In the genomic region with DNA sequence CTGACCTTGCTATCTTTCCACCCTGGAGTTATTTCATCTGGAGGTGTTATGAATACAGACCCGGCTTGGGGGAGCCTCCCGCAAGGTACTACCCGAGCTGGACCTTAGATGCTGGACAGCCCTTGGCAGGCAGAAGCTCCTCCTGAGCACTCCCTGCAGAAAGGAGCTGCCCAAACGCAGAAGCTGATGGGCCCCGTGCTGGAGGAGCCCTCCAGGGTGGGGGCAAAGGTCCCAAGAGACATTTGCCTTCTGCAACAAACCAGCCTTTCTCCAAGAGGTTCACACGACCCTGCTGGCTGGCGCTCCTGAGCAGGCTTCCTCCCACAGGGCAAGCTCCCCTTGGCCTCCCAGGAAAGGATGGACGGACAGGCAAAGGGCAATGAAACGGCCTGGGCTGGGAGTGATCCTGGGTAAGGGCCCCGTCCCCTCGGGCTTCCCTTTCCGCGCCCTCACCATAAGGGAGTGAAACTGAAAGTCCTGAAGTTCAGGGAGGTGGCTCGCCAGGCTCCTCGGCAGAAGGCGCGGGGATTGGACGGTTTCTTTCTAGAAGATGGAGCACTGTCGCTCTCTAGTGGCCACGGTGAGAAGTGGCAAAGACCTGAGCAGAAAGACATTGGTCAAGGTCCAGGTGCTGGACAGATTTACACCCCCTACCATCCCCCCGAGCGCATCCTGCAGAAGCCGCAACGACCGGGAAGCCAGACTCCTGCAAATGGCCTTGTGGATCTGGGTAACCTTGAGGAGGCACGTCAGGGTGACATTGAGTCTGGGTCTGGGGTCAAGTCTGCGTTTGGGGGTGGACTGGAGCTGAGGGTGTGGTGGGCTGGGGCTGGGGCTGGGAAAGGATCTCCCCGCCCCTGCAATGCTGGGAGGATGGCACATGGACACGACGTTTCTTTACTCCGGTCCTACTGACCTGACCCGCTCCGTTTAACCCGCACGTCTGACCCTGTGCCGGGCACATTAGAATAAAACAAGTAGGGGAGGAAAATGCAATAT, we compare ENCODE assay signal across 1 cellular context.
A peak's percentile ranks its signal among the peaks of the same experiment; 100 is the strongest.
TF ChIP-seq lines count a peak whose summit lies in the region.

No MANE protein-coding gene starts in this region.

TF ChIP-seq in K562, 482 proteins besides CTCF, POLR2A, EP300 and RAD21 (continued from another document):
- TF ChIP-seq, protein P1, sequence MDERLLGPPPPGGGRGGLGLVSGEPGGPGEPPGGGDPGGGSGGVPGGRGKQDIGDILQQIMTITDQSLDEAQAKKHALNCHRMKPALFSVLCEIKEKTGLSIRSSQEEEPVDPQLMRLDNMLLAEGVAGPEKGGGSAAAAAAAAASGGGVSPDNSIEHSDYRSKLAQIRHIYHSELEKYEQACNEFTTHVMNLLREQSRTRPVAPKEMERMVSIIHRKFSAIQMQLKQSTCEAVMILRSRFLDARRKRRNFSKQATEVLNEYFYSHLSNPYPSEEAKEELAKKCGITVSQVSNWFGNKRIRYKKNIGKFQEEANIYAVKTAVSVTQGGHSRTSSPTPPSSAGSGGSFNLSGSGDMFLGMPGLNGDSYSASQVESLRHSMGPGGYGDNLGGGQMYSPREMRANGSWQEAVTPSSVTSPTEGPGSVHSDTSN (CRISPR knock-in tag; IDR thresholded peaks at IDR 0.05; ENCODE audit: low read depth), result no peak
- TF ChIP-seq, protein P1 (tag; conservative IDR thresholded peaks at IDR 0.05; ENCODE audit: low read depth), result peak; percentile 70; the same call in 1 of the 2 replicates
- peak; percentile 83; the same call in 1 of the 2 replicates for TF ChIP-seq CC2D1A (IDR thresholded peaks at IDR 0.05)
- peak in 1 of 2 experiments; percentile 32; a peak in 1 of 4 replicates for TF ChIP-seq SRF (CRISPR knock-in tag; IDR thresholded peaks at IDR 0.05)
- TF ChIP-seq ZNF263 (CRISPR knock-in tag; IDR thresholded peaks at IDR 0.05; ENCODE audit: borderline replicate concordance), result peak; percentile 76
- TF ChIP-seq, protein P2, sequence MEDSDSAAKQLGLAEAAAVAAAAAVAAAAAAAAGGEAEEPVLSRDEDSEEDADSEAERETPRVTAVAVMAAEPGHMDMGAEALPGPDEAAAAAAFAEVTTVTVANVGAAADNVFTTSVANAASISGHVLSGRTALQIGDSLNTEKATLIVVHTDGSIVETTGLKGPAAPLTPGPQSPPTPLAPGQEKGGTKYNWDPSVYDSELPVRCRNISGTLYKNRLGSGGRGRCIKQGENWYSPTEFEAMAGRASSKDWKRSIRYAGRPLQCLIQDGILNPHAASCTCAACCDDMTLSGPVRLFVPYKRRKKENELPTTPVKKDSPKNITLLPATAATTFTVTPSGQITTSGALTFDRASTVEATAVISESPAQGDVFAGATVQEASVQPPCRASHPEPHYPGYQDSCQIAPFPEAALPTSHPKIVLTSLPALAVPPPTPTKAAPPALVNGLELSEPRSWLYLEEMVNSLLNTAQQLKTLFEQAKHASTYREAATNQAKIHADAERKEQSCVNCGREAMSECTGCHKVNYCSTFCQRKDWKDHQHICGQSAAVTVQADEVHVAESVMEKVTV (CRISPR knock-in tag; IDR thresholded peaks at IDR 0.05), result peak; percentile 78
- TF ChIP-seq, protein P3, sequence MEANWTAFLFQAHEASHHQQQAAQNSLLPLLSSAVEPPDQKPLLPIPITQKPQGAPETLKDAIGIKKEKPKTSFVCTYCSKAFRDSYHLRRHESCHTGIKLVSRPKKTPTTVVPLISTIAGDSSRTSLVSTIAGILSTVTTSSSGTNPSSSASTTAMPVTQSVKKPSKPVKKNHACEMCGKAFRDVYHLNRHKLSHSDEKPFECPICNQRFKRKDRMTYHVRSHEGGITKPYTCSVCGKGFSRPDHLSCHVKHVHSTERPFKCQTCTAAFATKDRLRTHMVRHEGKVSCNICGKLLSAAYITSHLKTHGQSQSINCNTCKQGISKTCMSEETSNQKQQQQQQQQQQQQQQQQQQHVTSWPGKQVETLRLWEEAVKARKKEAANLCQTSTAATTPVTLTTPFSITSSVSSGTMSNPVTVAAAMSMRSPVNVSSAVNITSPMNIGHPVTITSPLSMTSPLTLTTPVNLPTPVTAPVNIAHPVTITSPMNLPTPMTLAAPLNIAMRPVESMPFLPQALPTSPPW (CRISPR knock-in tag; IDR thresholded peaks at IDR 0.05), result no peak; the same call in 1 of the 2 replicates
- TF ChIP-seq ESRRA (IDR thresholded peaks at IDR 0.05; ENCODE audit: borderline replicate concordance, low read depth), result peak; percentile 52; the same call in 1 of the 2 replicates
- TF ChIP-seq, protein P4, sequence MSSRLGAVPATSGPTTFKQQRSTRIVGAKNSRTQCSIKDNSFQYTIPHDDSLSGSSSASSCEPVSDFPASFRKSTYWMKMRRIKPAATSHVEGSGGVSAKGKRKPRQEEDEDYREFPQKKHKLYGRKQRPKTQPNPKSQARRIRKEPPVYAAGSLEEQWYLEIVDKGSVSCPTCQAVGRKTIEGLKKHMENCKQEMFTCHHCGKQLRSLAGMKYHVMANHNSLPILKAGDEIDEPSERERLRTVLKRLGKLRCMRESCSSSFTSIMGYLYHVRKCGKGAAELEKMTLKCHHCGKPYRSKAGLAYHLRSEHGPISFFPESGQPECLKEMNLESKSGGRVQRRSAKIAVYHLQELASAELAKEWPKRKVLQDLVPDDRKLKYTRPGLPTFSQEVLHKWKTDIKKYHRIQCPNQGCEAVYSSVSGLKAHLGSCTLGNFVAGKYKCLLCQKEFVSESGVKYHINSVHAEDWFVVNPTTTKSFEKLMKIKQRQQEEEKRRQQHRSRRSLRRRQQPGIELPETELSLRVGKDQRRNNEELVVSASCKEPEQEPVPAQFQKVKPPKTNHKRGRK (tag; IDR thresholded peaks at IDR 0.05), result no peak
- TF ChIP-seq ARID2 (IDR thresholded peaks at IDR 0.05), result 0 out of 2 replicates have a peak, but pooled peaks have one; percentile 37
- peak; percentile 53; the same call in 1 of the 2 replicates for TF ChIP-seq CTBP1 (IDR thresholded peaks at IDR 0.05; ENCODE audit: borderline replicate concordance)
- TF ChIP-seq, protein P5, sequence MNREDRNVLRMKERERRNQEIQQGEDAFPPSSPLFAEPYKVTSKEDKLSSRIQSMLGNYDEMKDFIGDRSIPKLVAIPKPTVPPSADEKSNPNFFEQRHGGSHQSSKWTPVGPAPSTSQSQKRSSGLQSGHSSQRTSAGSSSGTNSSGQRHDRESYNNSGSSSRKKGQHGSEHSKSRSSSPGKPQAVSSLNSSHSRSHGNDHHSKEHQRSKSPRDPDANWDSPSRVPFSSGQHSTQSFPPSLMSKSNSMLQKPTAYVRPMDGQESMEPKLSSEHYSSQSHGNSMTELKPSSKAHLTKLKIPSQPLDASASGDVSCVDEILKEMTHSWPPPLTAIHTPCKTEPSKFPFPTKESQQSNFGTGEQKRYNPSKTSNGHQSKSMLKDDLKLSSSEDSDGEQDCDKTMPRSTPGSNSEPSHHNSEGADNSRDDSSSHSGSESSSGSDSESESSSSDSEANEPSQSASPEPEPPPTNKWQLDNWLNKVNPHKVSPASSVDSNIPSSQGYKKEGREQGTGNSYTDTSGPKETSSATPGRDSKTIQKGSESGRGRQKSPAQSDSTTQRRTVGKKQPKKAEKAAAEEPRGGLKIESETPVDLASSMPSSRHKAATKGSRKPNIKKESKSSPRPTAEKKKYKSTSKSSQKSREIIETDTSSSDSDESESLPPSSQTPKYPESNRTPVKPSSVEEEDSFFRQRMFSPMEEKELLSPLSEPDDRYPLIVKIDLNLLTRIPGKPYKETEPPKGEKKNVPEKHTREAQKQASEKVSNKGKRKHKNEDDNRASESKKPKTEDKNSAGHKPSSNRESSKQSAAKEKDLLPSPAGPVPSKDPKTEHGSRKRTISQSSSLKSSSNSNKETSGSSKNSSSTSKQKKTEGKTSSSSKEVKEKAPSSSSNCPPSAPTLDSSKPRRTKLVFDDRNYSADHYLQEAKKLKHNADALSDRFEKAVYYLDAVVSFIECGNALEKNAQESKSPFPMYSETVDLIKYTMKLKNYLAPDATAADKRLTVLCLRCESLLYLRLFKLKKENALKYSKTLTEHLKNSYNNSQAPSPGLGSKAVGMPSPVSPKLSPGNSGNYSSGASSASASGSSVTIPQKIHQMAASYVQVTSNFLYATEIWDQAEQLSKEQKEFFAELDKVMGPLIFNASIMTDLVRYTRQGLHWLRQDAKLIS (CRISPR knock-in tag; IDR thresholded peaks at IDR 0.05), result no peak
- no peak for TF ChIP-seq TAF15 (IDR thresholded peaks at IDR 0.05; ENCODE audit: low read depth, low read length)
- TF ChIP-seq NFIC (IDR thresholded peaks at IDR 0.05), result peak; percentile 35; the same call in 1 of the 2 replicates
- peak; percentile 63; the same call in 1 of the 2 replicates for TF ChIP-seq NCOA6 (IDR thresholded peaks at IDR 0.05)
- TF ChIP-seq ZFP36 (IDR thresholded peaks at IDR 0.05; ENCODE audit: low read depth, low read length, partially characterized antibody), result peak; percentile 10
- 0 out of 2 replicates have a peak, but pooled peaks have one; percentile 36 for TF ChIP-seq ZKSCAN1 (IDR thresholded peaks at IDR 0.05; ENCODE audit: low read depth, low read length)
- TF ChIP-seq RCOR1 (IDR thresholded peaks at IDR 0.05; ENCODE audit: borderline replicate concordance in 1 of 2, low read depth in 2 of 2, low read length in 2 of 2), result no peak
- peak; percentile 92 for TF ChIP-seq SMC3 (conservative IDR thresholded peaks at IDR 0.05; ENCODE audit: insufficient read depth, low read depth, low read length)
- 0 out of 2 replicates have a peak, but pooled peaks have one; percentile 22 for TF ChIP-seq L3MBTL2 (IDR thresholded peaks at IDR 0.05)
- peak; percentile 32; the same call in 1 of the 2 replicates for TF ChIP-seq PHF8 (IDR thresholded peaks at IDR 0.05; ENCODE audit: borderline replicate concordance, low read length)
